ENCODE assay signal across 8 cellular contexts in the genomic region with DNA sequence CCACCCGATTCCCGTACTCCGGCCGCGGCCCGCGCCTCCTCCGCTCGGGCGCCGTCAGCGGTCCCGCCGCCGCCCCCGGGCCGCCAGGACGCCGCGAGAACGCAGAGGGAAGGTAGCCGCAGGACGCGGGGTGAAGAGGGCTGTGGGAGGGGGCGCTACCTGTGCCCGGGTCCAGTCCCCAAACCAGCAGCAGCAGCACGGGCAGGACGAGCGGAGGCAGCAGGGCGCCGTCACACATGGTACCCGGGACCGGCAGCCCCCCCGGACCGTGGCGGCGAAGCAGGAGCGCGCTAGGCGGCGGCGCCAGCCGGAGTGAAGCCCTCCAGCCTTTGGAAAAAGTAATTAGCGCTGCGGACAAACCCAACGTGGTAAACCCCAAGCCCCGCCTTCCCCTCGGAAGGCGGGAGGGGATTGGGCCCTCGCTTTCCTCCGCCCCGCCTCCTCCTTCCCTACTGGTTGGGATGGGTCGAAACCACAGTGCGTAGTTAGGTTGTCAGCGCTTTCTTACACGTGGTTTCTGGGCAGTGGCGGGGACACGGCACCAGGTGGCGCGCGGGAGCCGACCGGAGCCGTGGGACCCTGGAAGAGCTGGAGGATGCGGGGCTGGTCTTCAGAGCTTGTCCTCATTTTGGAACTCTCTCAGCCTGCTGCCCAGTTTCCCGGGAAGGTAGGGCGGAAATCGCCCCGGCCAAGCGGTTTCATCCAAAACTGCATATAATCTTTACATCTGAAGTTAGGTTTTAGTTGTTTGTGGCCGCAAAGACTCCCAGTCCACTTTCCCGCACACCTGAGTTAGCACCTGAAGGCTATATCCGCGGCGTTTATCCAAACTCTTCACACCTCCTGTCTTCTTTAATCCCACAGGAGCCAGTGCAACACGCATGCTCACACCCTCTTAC. TPM values are rescaled to one million over a fixed set of nuclear protein-coding genes. Genes with fewer than 3 reads are reported as not detected.
A peak's percentile ranks its signal among the peaks of the same experiment; 100 is the strongest.
DNase-seq lines count a peak whose midpoint lies in the region; ATAC-seq lines count a peak whose summit lies in the region.

A gene with protein sequence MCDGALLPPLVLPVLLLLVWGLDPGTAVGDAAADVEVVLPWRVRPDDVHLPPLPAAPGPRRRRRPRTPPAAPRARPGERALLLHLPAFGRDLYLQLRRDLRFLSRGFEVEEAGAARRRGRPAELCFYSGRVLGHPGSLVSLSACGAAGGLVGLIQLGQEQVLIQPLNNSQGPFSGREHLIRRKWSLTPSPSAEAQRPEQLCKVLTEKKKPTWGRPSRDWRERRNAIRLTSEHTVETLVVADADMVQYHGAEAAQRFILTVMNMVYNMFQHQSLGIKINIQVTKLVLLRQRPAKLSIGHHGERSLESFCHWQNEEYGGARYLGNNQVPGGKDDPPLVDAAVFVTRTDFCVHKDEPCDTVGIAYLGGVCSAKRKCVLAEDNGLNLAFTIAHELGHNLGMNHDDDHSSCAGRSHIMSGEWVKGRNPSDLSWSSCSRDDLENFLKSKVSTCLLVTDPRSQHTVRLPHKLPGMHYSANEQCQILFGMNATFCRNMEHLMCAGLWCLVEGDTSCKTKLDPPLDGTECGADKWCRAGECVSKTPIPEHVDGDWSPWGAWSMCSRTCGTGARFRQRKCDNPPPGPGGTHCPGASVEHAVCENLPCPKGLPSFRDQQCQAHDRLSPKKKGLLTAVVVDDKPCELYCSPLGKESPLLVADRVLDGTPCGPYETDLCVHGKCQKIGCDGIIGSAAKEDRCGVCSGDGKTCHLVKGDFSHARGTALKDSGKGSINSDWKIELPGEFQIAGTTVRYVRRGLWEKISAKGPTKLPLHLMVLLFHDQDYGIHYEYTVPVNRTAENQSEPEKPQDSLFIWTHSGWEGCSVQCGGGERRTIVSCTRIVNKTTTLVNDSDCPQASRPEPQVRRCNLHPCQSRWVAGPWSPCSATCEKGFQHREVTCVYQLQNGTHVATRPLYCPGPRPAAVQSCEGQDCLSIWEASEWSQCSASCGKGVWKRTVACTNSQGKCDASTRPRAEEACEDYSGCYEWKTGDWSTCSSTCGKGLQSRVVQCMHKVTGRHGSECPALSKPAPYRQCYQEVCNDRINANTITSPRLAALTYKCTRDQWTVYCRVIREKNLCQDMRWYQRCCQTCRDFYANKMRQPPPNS (minus strand): TSS at position 314 of the 899 bp plus-strand sequence. CDS start 76 bp downstream, at position 238.

- H3K4me1 Mint-ChIP-seq in activated T-cell treated with anti-CD3 and anti-CD28 coated beads, Interleukin-2, amount 50 U/mL, for 24 hours (ENCODE audit: low read depth): peaks cover 25% of the 10 kb centered on the region

- H3K4me1 ChIP-seq in mucosa of rectum (ENCODE audit: control insufficient read depth in 2 of 2, insufficient read depth in 2 of 2, low read length in 2 of 2): no peaks in the 10 kb centered on the region

- peak within 1 kb of the TSS; percentile 53 to 64 for H3K27ac ChIP-seq in mucosa of rectum (ENCODE audit: low read depth in 2 of 2, low read length in 2 of 2)

- H3K9ac ChIP-seq in mucosa of rectum (ENCODE audit: low read depth in 1 of 2, low read length in 2 of 2): peak within 1 kb of the TSS; percentile 38 to 60

- H3K36me3 Mint-ChIP-seq in activated T-cell treated with anti-CD3 and anti-CD28 coated beads, Interleukin-2, amount 50 U/mL, for 24 hours (ENCODE audit: low read depth): no peaks in the 10 kb centered on the region

- DNase-seq in AG20443 (ENCODE audit: low spot score) (peak; percentile 88), GM19240 (ENCODE audit: insufficient read length, low spot score) (peak; percentile 8), NOMO-1 treated with DMSO at 0.1 percent for 48 hours (lab: John Stamatoyannopoulos, UW; ENCODE audit: unreplicated experiment) (peak; percentile 96)
- DNase-seq in activated T-cell treated with anti-CD3 and anti-CD28 coated beads, Interleukin-2, amount 50 U/mL, for 24 hours: peak; percentile 92
- DNase-seq in stimulated activated CD8-positive, alpha-beta memory T cell treated with anti-CD3 and anti-CD28 coated beads, Interleukin-4, amount 100 ng/mL, for 1 hour (ENCODE audit: low read depth in 2 of 2, low spot score in 1 of 2): peak; percentile 84 to 88

- ATAC-seq in HG03442 (IDR thresholded peaks at IDR 0.05; ENCODE audit: unreplicated experiment) (peak; percentile 92), esophagus mucosa (peak; percentile 98)

- no peaks in the 10 kb centered on the region for H3K9me3 Mint-ChIP-seq in activated T-cell treated with anti-CD3 and anti-CD28 coated beads, Interleukin-2, amount 50 U/mL, for 24 hours

- H3K4me3 Mint-ChIP-seq in activated T-cell treated with anti-CD3 and anti-CD28 coated beads, Interleukin-2, amount 50 U/mL, for 24 hours: peak within 1 kb of the TSS; percentile 67

- H3K9me3 ChIP-seq in mucosa of rectum (ENCODE audit: control insufficient read depth in 2 of 2, low read length in 2 of 2): no peaks in the 10 kb centered on the region

- H3K27me3 ChIP-seq in mucosa of rectum (ENCODE audit: control insufficient read depth in 2 of 2, insufficient read depth in 2 of 2, low read length in 2 of 2): peaks cover 0 to 6% of the 10 kb centered on the region in 2 donors

- no peaks in the 10 kb centered on the region for H3K36me3 ChIP-seq in mucosa of rectum (ENCODE audit: control insufficient read depth in 2 of 2, insufficient read depth in 2 of 2, low read length in 2 of 2)

- H3K27me3 Mint-ChIP-seq in activated T-cell treated with anti-CD3 and anti-CD28 coated beads, Interleukin-2, amount 50 U/mL, for 24 hours: peaks cover 5% of the 10 kb centered on the region

- H3K27ac Mint-ChIP-seq in activated T-cell treated with anti-CD3 and anti-CD28 coated beads, Interleukin-2, amount 50 U/mL, for 24 hours: peak within 1 kb of the TSS; percentile 38

- peak within 1 kb of the TSS; percentile 72 to 84 for H3K4me3 ChIP-seq in mucosa of rectum (ENCODE audit: low read length in 2 of 2)

RNA-seq across cellular contexts. Expression of the gene that starts here (rescaled TPM):
- 4.0 TPM for total RNA-seq in esophagus mucosa

Comparison
In these comparisons a context has a peak if more than half of its experiments do, and no peak if none do; other contexts are left out.
1. Peak in every context shown above with its lines: DNase-seq, ATAC-seq, H3K4me3 ChIP-seq and H3K27ac ChIP-seq.
2. DNase-seq: peak in every context shown above with its lines; median percentile 96 in NOMO-1 treated with DMSO at 0.1 percent for 48 hours; 92 in activated T-cell treated with anti-CD3 and anti-CD28 coated beads, Interleukin-2, amount 50 U/mL, for 24 hours; 88 in AG20443; 86 in stimulated activated CD8-positive, alpha-beta memory T cell treated with anti-CD3 and anti-CD28 coated beads, Interleukin-4, amount 100 ng/mL, for 1 hour; 8 in GM19240.